ENCODE assay signal across 8 cellular contexts in the genomic region with DNA sequence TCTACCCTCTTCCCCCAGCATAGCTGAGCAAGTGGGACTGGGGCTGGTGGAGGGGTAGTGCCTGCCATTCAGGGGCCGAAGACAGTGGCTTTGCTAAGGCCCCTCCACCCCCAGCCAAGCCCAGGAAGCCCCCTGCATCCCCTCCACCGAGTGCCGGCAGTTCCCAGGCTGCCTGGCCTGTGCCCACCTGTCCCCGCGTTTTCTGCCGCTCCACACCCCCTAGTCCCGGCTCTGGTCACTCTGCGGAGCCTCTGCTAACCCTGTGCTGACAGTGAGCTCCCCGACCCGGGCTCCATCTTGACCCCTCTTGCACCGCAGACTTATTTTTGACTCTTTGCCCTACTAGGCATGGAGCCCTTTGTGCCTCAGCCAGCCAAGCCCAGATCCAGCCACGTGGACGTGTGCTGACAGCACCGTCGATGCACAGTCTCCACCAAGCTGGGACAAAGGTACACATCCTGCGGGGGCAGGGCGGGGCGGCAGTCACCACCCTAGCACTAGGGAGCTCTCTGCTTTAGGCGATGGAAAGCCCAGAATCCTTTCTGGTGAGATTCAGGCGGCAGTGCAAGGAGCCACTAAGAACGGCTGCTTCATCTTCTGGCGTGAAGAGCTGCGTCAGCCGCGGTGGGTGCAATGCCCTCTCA.
A peak's percentile ranks its signal among the peaks of the same experiment; 100 is the strongest.
DNase-seq lines count a peak whose midpoint lies in the region; ATAC-seq, FAIRE-seq and TF ChIP-seq lines count a peak whose summit lies in the region.

No MANE protein-coding gene starts in this region.

- H3F3A ChIP-seq in SU-DHL-6 (ENCODE audit: insufficient read depth): no peaks in the 10 kb centered on the region

- intact Hi-C loops in Right ventricle myocardium superior (cut with DNase I) (loop anchor here (10.0 kb wide), 1 partner anchor 212 kb away; the partner anchor contains the start of gene RS1), pancreas (cut with DNase I) (no loop called here)

- H3K4me1 Mint-ChIP-seq in CD8-positive, alpha-beta memory T cell: peaks cover 18 to 26% (median 20%) of the 10 kb centered on the region in 3 donors

- no peak overlapping the region for H3K27ac ChIP-seq in CD8-positive, alpha-beta memory T cell (ENCODE audit: low read depth, low read length)
- no peak overlapping the region for H3K27ac ChIP-seq in SU-DHL-6 (ENCODE audit: low read depth, low read length)
- H3K27ac ChIP-seq in pancreas: peak overlapping the region in 2 of 4 donors; percentile 48 to 64

- no peak overlapping the region for H2AFZ ChIP-seq in SU-DHL-6 (ENCODE audit: low read depth, low read length, severe bottlenecking)

- no peak for FAIRE-seq in pancreas (lab: Jason Lieb, UNC)

- H3K79me2 ChIP-seq in SU-DHL-6 (ENCODE audit: insufficient read depth, low read length): no peaks in the 10 kb centered on the region

- H3K9me3 Mint-ChIP-seq in CD8-positive, alpha-beta memory T cell: peaks cover 0 to 3% (median 0%) of the 10 kb centered on the region in 5 donors

- ATAC-seq in Right ventricle myocardium superior (ENCODE audit: poor library complexity): peak; percentile 61
- ATAC-seq in pancreas: peak in 3 of 4 donors; percentile 6 to 33 (median 23)
- ATAC-seq in GM21723 (IDR thresholded peaks at IDR 0.05; ENCODE audit: unreplicated experiment): no peak
- ATAC-seq in HG03457 (IDR thresholded peaks at IDR 0.05; ENCODE audit: unreplicated experiment): no peak
- no peak for ATAC-seq in GM18858 (IDR thresholded peaks at IDR 0.05; ENCODE audit: unreplicated experiment)

- 46 to 47% methylated on average over 25 of the region's 25 CpGs for WGBS in pancreas, 2 donors

- no peaks in the 10 kb centered on the region for H3K9me2 ChIP-seq in SU-DHL-6 (replicated peaks; ENCODE audit: insufficient read depth, low read length)

- H3K4me2 ChIP-seq in SU-DHL-6 (ENCODE audit: low read depth, low read length, poor library complexity, severe bottlenecking): peak overlapping the region; percentile 63

- H3K27ac Mint-ChIP-seq in CD8-positive, alpha-beta memory T cell: peak overlapping the region in 7 of 8 donors; percentile 50 to 94 (median 88)

- POLR2A ChIA-PET in CD8-positive, alpha-beta memory T cell (lab: Charles Lee): interaction anchor here (0.5 kb wide), 1 partner anchor 9 kb away, joined by 3 read pairs; no protein-coding TSS in a partner anchor
- POLR2A ChIA-PET in HEK293T (lab: Yijun Ruan, JAX): no interaction called here

- no peaks in the 10 kb centered on the region for H3K36me3 ChIP-seq in CD8-positive, alpha-beta memory T cell (ENCODE audit: insufficient read depth, low read length)
- H3K36me3 ChIP-seq in SU-DHL-6 (ENCODE audit: low read length) (no peaks in the 10 kb centered on the region), pancreas (no peaks in the 10 kb centered on the region)

- DNase-seq in CD8-positive, alpha-beta memory T cell: peak in 1 of 5 donors; percentile 10
- DNase-seq in Right ventricle myocardium superior: peak; percentile 79
- DNase-seq in pancreas: no peak
- no peak for DNase-seq in HEK293T (ENCODE audit: extremely low spot score)

- no peaks in the 10 kb centered on the region for H3K9me3 ChIP-seq in CD8-positive, alpha-beta memory T cell (ENCODE audit: low read length)
- no peaks in the 10 kb centered on the region for H3K9me3 ChIP-seq in SU-DHL-6 (ENCODE audit: insufficient read depth, low read length)
- no peaks in the 10 kb centered on the region for H3K9me3 ChIP-seq in pancreas

- H4K20me1 ChIP-seq in SU-DHL-6 (ENCODE audit: low read depth, low read length): no peaks in the 10 kb centered on the region

- no peaks in the 10 kb centered on the region for H3K27me3 ChIP-seq in CD8-positive, alpha-beta memory T cell (ENCODE audit: insufficient read depth, low read length, poor library complexity, severe bottlenecking)
- no peaks in the 10 kb centered on the region for H3K27me3 ChIP-seq in SU-DHL-6 (ENCODE audit: low read length)
- no peaks in the 10 kb centered on the region for H3K27me3 ChIP-seq in pancreas

- H3K4me3 ChIP-seq in CD8-positive, alpha-beta memory T cell (ENCODE audit: low read length): no peak overlapping the region
- H3K4me3 ChIP-seq in SU-DHL-6 (ENCODE audit: insufficient read depth, low read length, poor library complexity, severe bottlenecking) (no peak overlapping the region), pancreas (peak overlapping the region in 2 of 4 donors; percentile 31 to 39)

- peaks cover 15% of the 10 kb centered on the region for H3K4me1 ChIP-seq in CD8-positive, alpha-beta memory T cell (ENCODE audit: insufficient read depth, low read length)
- no peaks in the 10 kb centered on the region for H3K4me1 ChIP-seq in pancreas

- TF ChIP-seq CTCF in SU-DHL-6 (IDR thresholded peaks at IDR 0.05; ENCODE audit: insufficient read depth, low read length, poor library complexity, severe bottlenecking) (no peak), pancreas (IDR thresholded peaks at IDR 0.05) (no peak)

- H3K36me3 Mint-ChIP-seq in CD8-positive, alpha-beta memory T cell: peaks cover 0 to 1% (median 0%) of the 10 kb centered on the region in 3 donors

- peaks cover 0 to 5% of the 10 kb centered on the region in 2 donors for H3K27me3 Mint-ChIP-seq in CD8-positive, alpha-beta memory T cell

- H3K9ac ChIP-seq in SU-DHL-6 (ENCODE audit: low read length): peak overlapping the region; percentile 54; the same call in 1 of the 2 replicates

- CTCF ChIA-PET in CD8-positive, alpha-beta memory T cell (lab: Charles Lee): interaction anchor here (1.6 kb wide), 1 partner anchor 504 kb away, joined by 4 read pairs; no protein-coding TSS in a partner anchor
- CTCF ChIA-PET in HEK293T (lab: Yijun Ruan, JAX): interaction anchor here (0.7 to 1.2 kb wide), 3 partner anchors 90 to 543 kb away, joined by 3 to 5 read pairs (median 3); no protein-coding TSS in a partner anchor

- H3K4me3 Mint-ChIP-seq in CD8-positive, alpha-beta memory T cell: peak overlapping the region; percentile 7 to 90 (median 87)

TF ChIP-seq in HEK293T, 16 proteins besides CTCF, POLR2A, EP300 and RAD21:
- TF ChIP-seq HDGF (IDR thresholded peaks at IDR 0.05; ENCODE audit: borderline replicate concordance): no peak
- no peak for TF ChIP-seq FOXK2 (IDR thresholded peaks at IDR 0.05)
- no peak for TF ChIP-seq SP1 (IDR thresholded peaks at IDR 0.05)
- TF ChIP-seq LEF1 (IDR thresholded peaks at IDR 0.05; ENCODE audit: borderline replicate concordance): no peak
TF ChIP-seq in HEK293T: peak in this region for 0.

Comparison
In these comparisons a context has a peak if more than half of its experiments do, and no peak if none do; other contexts are left out.
1. ATAC-seq: peak in Right ventricle myocardium superior (single experiment) and pancreas (3 of 4); none in GM21723 (single experiment), HG03457 (single experiment) and GM18858 (single experiment).